Comparison of ENCODE assay signal across 8 cellular contexts in genomic region chr5:142024771-142025304, GRCh38. TPM values are rescaled to one million over a fixed set of nuclear protein-coding genes. Genes with fewer than 3 reads are reported as not detected.
DNase-seq lines count a peak whose midpoint lies in the region; ATAC-seq and TF ChIP-seq lines count a peak whose summit lies in the region.

No MANE protein-coding gene starts in this region.

- TF ChIP-seq RAD21 in liver (IDR thresholded peaks at IDR 0.05) = peak; percentile 19 to 54

- H3K27ac ChIP-seq in C4-2B (peak overlapping the region; percentile 45), liver (ENCODE audit: low read depth in 1 of 2, low read length in 2 of 2) (peak overlapping the region; percentile 64 to 68)

- H3K27me3 ChIP-seq in liver (ENCODE audit: control insufficient read depth in 4 of 4, insufficient read depth in 4 of 4, low read length in 3 of 4) = no peaks in the 10 kb centered on the region

- H3K9ac ChIP-seq in liver (ENCODE audit: low read depth in 1 of 2, low read length in 2 of 2) = peak overlapping the region; percentile 8 to 46

- peak; percentile 65 for DNase-seq in NCI-H748 treated with DMSO at 0.1 percent for 48 hours (lab: John Stamatoyannopoulos, UW)
- DNase-seq in activated CD4-positive, alpha-beta T cell treated with anti-CD3 and anti-CD28 coated beads, Interleukin-2, amount 50 U/mL, for 4 hours = peak; percentile 77 to 80
- DNase-seq in dermis microvascular lymphatic vessel endothelial cell (ENCODE audit: low read depth in 2 of 2) = peak; percentile 43 to 74
- DNase-seq in stimulated activated CD4-positive, alpha-beta T cell treated with anti-CD3 and anti-CD28 coated beads, Interleukin-2, amount 100 ng/mL, for 48 hours = peak; percentile 74 to 78

- no peak for TF ChIP-seq CTCF in C4-2B (conservative IDR thresholded peaks at IDR 0.05)
- no peak for TF ChIP-seq CTCF in liver (IDR thresholded peaks at IDR 0.05; ENCODE audit: low read depth, low read length, missing input control)

- under 1% methylated on average over 26 of the region's 26 CpGs for WGBS in liver

- peaks cover 0 to 4% (median 0%) of the 10 kb centered on the region in 4 donors for H3K9me3 ChIP-seq in liver (ENCODE audit: control insufficient read depth in 4 of 4, low read length in 3 of 4)

- peaks cover 0 to 10% (median 6%) of the 10 kb centered on the region in 4 donors for H3K4me1 ChIP-seq in liver (ENCODE audit: control insufficient read depth in 4 of 4, insufficient read depth in 4 of 4, low read length in 3 of 4)

- no peaks in the 10 kb centered on the region for H3K36me3 ChIP-seq in liver (ENCODE audit: control insufficient read depth in 4 of 4, insufficient read depth in 3 of 4, low read depth in 1 of 4, low read length in 3 of 4)

- peak overlapping the region; percentile 59 to 62 (median 60) for H3K4me3 ChIP-seq in liver (ENCODE audit: low read depth in 1 of 3, low read length in 3 of 3)

- ATAC-seq in GM19395 (IDR thresholded peaks at IDR 0.05; ENCODE audit: unreplicated experiment) = peak; percentile 100
- peak; percentile 99 for ATAC-seq in HG03521 (IDR thresholded peaks at IDR 0.05; ENCODE audit: unreplicated experiment)

TF ChIP-seq in liver, 16 proteins besides CTCF, POLR2A, EP300 and RAD21:
- TF ChIP-seq NR2F2 (IDR thresholded peaks at IDR 0.05) (peak; percentile 11), YY1 (IDR thresholded peaks at IDR 0.05) (peak; percentile 79), HNF4A (conservative IDR thresholded peaks at IDR 0.05) (peak; percentile 55 to 76), SP1 (IDR thresholded peaks at IDR 0.05) (peak; percentile 84), HNF4G (IDR thresholded peaks at IDR 0.05) (peak; percentile 12), GABPA (IDR thresholded peaks at IDR 0.05 in 1 of 2, conservative IDR thresholded peaks at IDR 0.05 in 1 of 2) (peak; percentile 83 to 93), RXRA (IDR thresholded peaks at IDR 0.05) (peak; percentile 73 to 84), FOXA2 (IDR thresholded peaks at IDR 0.05) (no peak), FOXA1 (IDR thresholded peaks at IDR 0.05) (no peak), EGR1 (IDR thresholded peaks at IDR 0.05; ENCODE audit: low read depth in 2 of 2) (peak in 1 of 2 donors; percentile 12), JUND (IDR thresholded peaks at IDR 0.05) (peak in 1 of 2 donors; percentile 14), TAF1 (conservative IDR thresholded peaks at IDR 0.05) (peak; percentile 69)
- TF ChIP-seq, protein P1, sequence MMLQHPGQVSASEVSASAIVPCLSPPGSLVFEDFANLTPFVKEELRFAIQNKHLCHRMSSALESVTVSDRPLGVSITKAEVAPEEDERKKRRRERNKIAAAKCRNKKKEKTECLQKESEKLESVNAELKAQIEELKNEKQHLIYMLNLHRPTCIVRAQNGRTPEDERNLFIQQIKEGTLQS (IDR thresholded peaks at IDR 0.05) = peak; percentile 33
- TF ChIP-seq, protein P2, sequence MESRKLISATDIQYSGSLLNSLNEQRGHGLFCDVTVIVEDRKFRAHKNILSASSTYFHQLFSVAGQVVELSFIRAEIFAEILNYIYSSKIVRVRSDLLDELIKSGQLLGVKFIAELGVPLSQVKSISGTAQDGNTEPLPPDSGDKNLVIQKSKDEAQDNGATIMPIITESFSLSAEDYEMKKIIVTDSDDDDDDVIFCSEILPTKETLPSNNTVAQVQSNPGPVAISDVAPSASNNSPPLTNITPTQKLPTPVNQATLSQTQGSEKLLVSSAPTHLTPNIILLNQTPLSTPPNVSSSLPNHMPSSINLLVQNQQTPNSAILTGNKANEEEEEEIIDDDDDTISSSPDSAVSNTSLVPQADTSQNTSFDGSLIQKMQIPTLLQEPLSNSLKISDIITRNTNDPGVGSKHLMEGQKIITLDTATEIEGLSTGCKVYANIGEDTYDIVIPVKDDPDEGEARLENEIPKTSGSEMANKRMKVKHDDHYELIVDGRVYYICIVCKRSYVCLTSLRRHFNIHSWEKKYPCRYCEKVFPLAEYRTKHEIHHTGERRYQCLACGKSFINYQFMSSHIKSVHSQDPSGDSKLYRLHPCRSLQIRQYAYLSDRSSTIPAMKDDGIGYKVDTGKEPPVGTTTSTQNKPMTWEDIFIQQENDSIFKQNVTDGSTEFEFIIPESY (IDR thresholded peaks at IDR 0.05) = peak; percentile 64
- TF ChIP-seq, protein P3, sequence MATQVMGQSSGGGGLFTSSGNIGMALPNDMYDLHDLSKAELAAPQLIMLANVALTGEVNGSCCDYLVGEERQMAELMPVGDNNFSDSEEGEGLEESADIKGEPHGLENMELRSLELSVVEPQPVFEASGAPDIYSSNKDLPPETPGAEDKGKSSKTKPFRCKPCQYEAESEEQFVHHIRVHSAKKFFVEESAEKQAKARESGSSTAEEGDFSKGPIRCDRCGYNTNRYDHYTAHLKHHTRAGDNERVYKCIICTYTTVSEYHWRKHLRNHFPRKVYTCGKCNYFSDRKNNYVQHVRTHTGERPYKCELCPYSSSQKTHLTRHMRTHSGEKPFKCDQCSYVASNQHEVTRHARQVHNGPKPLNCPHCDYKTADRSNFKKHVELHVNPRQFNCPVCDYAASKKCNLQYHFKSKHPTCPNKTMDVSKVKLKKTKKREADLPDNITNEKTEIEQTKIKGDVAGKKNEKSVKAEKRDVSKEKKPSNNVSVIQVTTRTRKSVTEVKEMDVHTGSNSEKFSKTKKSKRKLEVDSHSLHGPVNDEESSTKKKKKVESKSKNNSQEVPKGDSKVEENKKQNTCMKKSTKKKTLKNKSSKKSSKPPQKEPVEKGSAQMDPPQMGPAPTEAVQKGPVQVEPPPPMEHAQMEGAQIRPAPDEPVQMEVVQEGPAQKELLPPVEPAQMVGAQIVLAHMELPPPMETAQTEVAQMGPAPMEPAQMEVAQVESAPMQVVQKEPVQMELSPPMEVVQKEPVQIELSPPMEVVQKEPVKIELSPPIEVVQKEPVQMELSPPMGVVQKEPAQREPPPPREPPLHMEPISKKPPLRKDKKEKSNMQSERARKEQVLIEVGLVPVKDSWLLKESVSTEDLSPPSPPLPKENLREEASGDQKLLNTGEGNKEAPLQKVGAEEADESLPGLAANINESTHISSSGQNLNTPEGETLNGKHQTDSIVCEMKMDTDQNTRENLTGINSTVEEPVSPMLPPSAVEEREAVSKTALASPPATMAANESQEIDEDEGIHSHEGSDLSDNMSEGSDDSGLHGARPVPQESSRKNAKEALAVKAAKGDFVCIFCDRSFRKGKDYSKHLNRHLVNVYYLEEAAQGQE (IDR thresholded peaks at IDR 0.05) = peak; percentile 49
- TF ChIP-seq, protein P4, sequence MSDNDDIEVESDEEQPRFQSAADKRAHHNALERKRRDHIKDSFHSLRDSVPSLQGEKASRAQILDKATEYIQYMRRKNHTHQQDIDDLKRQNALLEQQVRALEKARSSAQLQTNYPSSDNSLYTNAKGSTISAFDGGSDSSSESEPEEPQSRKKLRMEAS (IDR thresholded peaks at IDR 0.05) = peak; percentile 65

RNA-seq across cellular contexts. Expression of gene GNPDA1, which starts 12.0 kb away (rescaled TPM):
- 28.5 and 53.6 TPM in 2 replicates for total RNA-seq in dermis microvascular lymphatic vessel endothelial cell
- 10 to 100 TPM; 11.5 to 15.0 TPM for total RNA-seq in liver
- 1 to 10 TPM; 8.0 to 9.5 TPM for polyA plus RNA-seq in liver

RNA-seq across cellular contexts. Expression of gene RNF14, which starts 55.9 kb away (rescaled TPM):
- total RNA-seq in dermis microvascular lymphatic vessel endothelial cell (46.0 and 58.4 TPM in 2 replicates), liver (10 to 100 TPM; 35.5 to 50.6 TPM)
- polyA plus RNA-seq in liver = 10 to 100 TPM; 22.9 to 29.5 TPM

Comparison
In these comparisons a context has a peak if more than half of its experiments do, and no peak if none do; other contexts are left out.
1. Peak in every context shown above with its lines: DNase-seq, ATAC-seq, H3K4me3 ChIP-seq and H3K27ac ChIP-seq.